In genomic region chr2:73339171-73339678, GRCh38 we compare ENCODE assay signal across 16 cellular contexts. TPM values are rescaled to one million over a fixed set of nuclear protein-coding genes. Genes with fewer than 3 reads are reported as not detected.
DNase-seq lines count a peak whose midpoint lies in the region; ATAC-seq and TF ChIP-seq lines count a peak whose summit lies in the region.
"Had no signal": no experiment of that assay in that cellular context is flagged by ENCODE, and none has a peak within 500 bp of the region (broad histone marks: within the 10 kb centered on the region; RNA-seq: fewer than 3 reads in every experiment).

No MANE protein-coding gene starts in this region.

- no peak overlapping the region for H3K27ac Mint-ChIP-seq in activated T-cell treated with anti-CD3 and anti-CD28 coated beads, Interleukin-2, amount 50 U/mL, for 72 hours
- H3K27ac Mint-ChIP-seq: CD4-positive, alpha-beta T cell; IgD-negative memory B cell had no signal

- H3K27me3 Mint-ChIP-seq in activated T-cell treated with anti-CD3 and anti-CD28 coated beads, Interleukin-2, amount 50 U/mL, for 72 hours (ENCODE audit: low read depth), result no peaks in the 10 kb centered on the region
- H3K27me3 Mint-ChIP-seq: IgD-negative memory B cell had no signal

- H3K4me2 ChIP-seq in Karpas-422 (ENCODE audit: low read depth, low read length, poor library complexity, severe bottlenecking), result peak overlapping the region; percentile 6
- H3K4me2 ChIP-seq in trophoblast cell (ENCODE audit: low read length), result no peak overlapping the region

- H3K9me3 ChIP-seq in Karpas-422 (ENCODE audit: low read length) (no peaks in the 10 kb centered on the region; the same call in 1 of the 2 replicates), trophoblast cell (ENCODE audit: insufficient read depth, low read depth, low read length) (no peaks in the 10 kb centered on the region), upper lobe of right lung (no peaks in the 10 kb centered on the region)

- H3K9ac ChIP-seq in Karpas-422 (ENCODE audit: low read length) (no peak overlapping the region), trophoblast cell (ENCODE audit: low read length) (no peak overlapping the region)

- no peaks in the 10 kb centered on the region for H3K4me1 Mint-ChIP-seq in activated T-cell treated with anti-CD3 and anti-CD28 coated beads, Interleukin-2, amount 50 U/mL, for 72 hours (ENCODE audit: low read depth)

- H4K91ac ChIP-seq in trophoblast cell (ENCODE audit: low read depth, low read length), result no peak overlapping the region

- H2AK5ac ChIP-seq in trophoblast cell (ENCODE audit: low read length), result no peak overlapping the region

- no peak overlapping the region for H2BK12ac ChIP-seq in trophoblast cell (ENCODE audit: low read length)

- intact Hi-C loops in upper lobe of right lung (cut with DNase I), result no loop called here

- H2BK5ac ChIP-seq in trophoblast cell (ENCODE audit: low read depth, low read length, poor library complexity), result no peak overlapping the region

- H3K23ac ChIP-seq in trophoblast cell (ENCODE audit: low read length), result no peak overlapping the region

- H3K14ac ChIP-seq in trophoblast cell (ENCODE audit: low read length), result no peak overlapping the region

- no CpG with 5 or more reads among the region's 3 CpGs for WGBS in trophoblast cell (ENCODE audit: extremely low coverage, insufficient coverage, insufficient read length)

- H4K8ac ChIP-seq in trophoblast cell (ENCODE audit: low read depth, low read length), result no peak overlapping the region

- H3K4me3 Mint-ChIP-seq in activated T-cell treated with anti-CD3 and anti-CD28 coated beads, Interleukin-2, amount 50 U/mL, for 72 hours, result no peak overlapping the region
- H3K4me3 Mint-ChIP-seq: CD4-positive, alpha-beta T cell; IgD-negative memory B cell had no signal

- no peak overlapping the region for H3K18ac ChIP-seq in trophoblast cell (ENCODE audit: low read length)

- H3K9me3 Mint-ChIP-seq in activated T-cell treated with anti-CD3 and anti-CD28 coated beads, Interleukin-2, amount 50 U/mL, for 72 hours, result peaks cover 0 to 2% of the 10 kb centered on the region in 2 donors

- H3K36me3 ChIP-seq in Karpas-422 (ENCODE audit: insufficient read depth, low read length) (no peaks in the 10 kb centered on the region), trophoblast cell (ENCODE audit: control insufficient read depth in 1 of 2, insufficient read depth in 2 of 2, low read length in 2 of 2) (no peaks in the 10 kb centered on the region), upper lobe of right lung (no peaks in the 10 kb centered on the region)

- no peak overlapping the region for H2BK120ac ChIP-seq in trophoblast cell (ENCODE audit: insufficient read depth, low read length, poor library complexity)

- H3K79me1 ChIP-seq in trophoblast cell (ENCODE audit: low read length), result no peaks in the 10 kb centered on the region

- H3K9me2 ChIP-seq in Karpas-422 (replicated peaks; ENCODE audit: insufficient read depth, low read length), result no peaks in the 10 kb centered on the region

- peaks cover 36% of the 10 kb centered on the region for H3K4me1 ChIP-seq in Karpas-422 (ENCODE audit: low read length)
- no peaks in the 10 kb centered on the region for H3K4me1 ChIP-seq in trophoblast cell (ENCODE audit: control insufficient read depth in 1 of 2, insufficient read depth in 2 of 2, low read length in 2 of 2)
- no peaks in the 10 kb centered on the region for H3K4me1 ChIP-seq in upper lobe of right lung

- H4K12ac ChIP-seq in trophoblast cell (ENCODE audit: low read depth, low read length), result no peak overlapping the region

- no peak for TF ChIP-seq CTCF in choroid plexus epithelial cell (conservative IDR thresholded peaks at IDR 0.05; ENCODE audit: low read depth, low read length)
- no peak for TF ChIP-seq CTCF in upper lobe of right lung (IDR thresholded peaks at IDR 0.05)

- H3K27me3 ChIP-seq in Karpas-422 (ENCODE audit: low read length) (no peaks in the 10 kb centered on the region), trophoblast cell (ENCODE audit: insufficient read depth, low read length) (no peaks in the 10 kb centered on the region), upper lobe of right lung (no peaks in the 10 kb centered on the region)

- H2AFZ ChIP-seq in Karpas-422 (ENCODE audit: low read length), result peak overlapping the region; percentile 26
- no peak overlapping the region for H2AFZ ChIP-seq in trophoblast cell (ENCODE audit: insufficient read depth, low read length, poor library complexity)

- no peaks in the 10 kb centered on the region for H3K79me2 ChIP-seq in Karpas-422 (ENCODE audit: low read length)
- no peaks in the 10 kb centered on the region for H3K79me2 ChIP-seq in trophoblast cell (ENCODE audit: control insufficient read depth, insufficient read depth, low read length, poor library complexity)

- DNase-seq in COLO829 (ENCODE audit: low spot score) (peak; percentile 12), Karpas-422 (no peak), NCI-H2227 treated with DMSO at 0.1 percent for 48 hours (lab: John Stamatoyannopoulos, UW) (peak; percentile 81), choroid plexus epithelial cell (ENCODE audit: low read depth) (peak; percentile 2), trophoblast cell (no peak), upper lobe of right lung (no peak)
- no peak for DNase-seq in activated T-cell treated with anti-CD3 and anti-CD28 coated beads, Interleukin-2, amount 50 U/mL, for 72 hours
- DNase-seq: ACHN; CD4-positive, alpha-beta T cell; GOT3; NCI-H1092; NCI-H1930; NCI-H82; SHP77 treated with DMSO at 0.1 percent for 48 hours had no signal

- ATAC-seq in HG03175 (IDR thresholded peaks at IDR 0.05; ENCODE audit: unreplicated experiment) (no peak), upper lobe of right lung (no peak)
- ATAC-seq in activated T-cell treated with anti-CD3 and anti-CD28 coated beads, Interleukin-2, amount 50 U/mL, for 72 hours (replicated peaks in 1 of 2), result no peak

- no peak overlapping the region for H3K4ac ChIP-seq in trophoblast cell (ENCODE audit: low read depth, low read length)

- no peaks in the 10 kb centered on the region for H4K20me1 ChIP-seq in Karpas-422 (ENCODE audit: insufficient read depth, low read depth, low read length)

- H3K4me3 ChIP-seq in Karpas-422 (ENCODE audit: low read length) (no peak overlapping the region), choroid plexus epithelial cell (ENCODE audit: low read depth, low read length) (no peak overlapping the region), trophoblast cell (ENCODE audit: low read depth, low read length) (no peak overlapping the region), upper lobe of right lung (no peak overlapping the region)

- H3K27ac ChIP-seq in Karpas-422 (ENCODE audit: low read length) (no peak overlapping the region), trophoblast cell (ENCODE audit: low read depth, low read length) (no peak overlapping the region), upper lobe of right lung (no peak overlapping the region)

- H3K36me3 Mint-ChIP-seq in activated T-cell treated with anti-CD3 and anti-CD28 coated beads, Interleukin-2, amount 50 U/mL, for 72 hours (ENCODE audit: insufficient read depth in 2 of 2), result peaks cover 0 to 4% of the 10 kb centered on the region in 2 donors

RNA-seq across cellular contexts. Expression of gene EGR4, which starts 45.9 kb away (rescaled TPM):
- total RNA-seq in Karpas-422 (2014; rRNA removed; shearing (Covaris generic); ENCODE audit: low replicate concordance), result 0.14 and 0.75 TPM in 2 replicates
- 0.03 and 0.04 TPM in 2 replicates for polyA plus RNA-seq in trophoblast cell (2013)
- total RNA-seq in activated T-cell treated with anti-CD3 and anti-CD28 coated beads, Interleukin-2, amount 50 U/mL, for 72 hours, result 1 to 10 TPM; 1.6 to 2.1 TPM
- total RNA-seq in upper lobe of right lung, result not detected

RNA-seq across cellular contexts. Expression of gene ALMS1, which starts 46.4 kb away (rescaled TPM):
- total RNA-seq in Karpas-422 (2014; rRNA removed; shearing (Covaris generic); ENCODE audit: low replicate concordance), result 67.3 and 84.7 TPM in 2 replicates
- 4.3 and 5.2 TPM in 2 replicates for polyA plus RNA-seq in trophoblast cell (2013)
- 10 to 100 TPM; 13.0 to 16.5 TPM for total RNA-seq in activated T-cell treated with anti-CD3 and anti-CD28 coated beads, Interleukin-2, amount 50 U/mL, for 72 hours
- total RNA-seq in upper lobe of right lung, result 22.1 TPM

RNA-seq across cellular contexts. Expression of gene FBXO41, which starts 54.9 kb away (rescaled TPM):
- total RNA-seq in Karpas-422 (2014; rRNA removed; shearing (Covaris generic); ENCODE audit: low replicate concordance), result 44.9 and 55.6 TPM in 2 replicates
- polyA plus RNA-seq in trophoblast cell (2013), result 0.60 and 0.71 TPM in 2 replicates
- 10 to 100 TPM; 19.8 to 22.9 TPM for total RNA-seq in activated T-cell treated with anti-CD3 and anti-CD28 coated beads, Interleukin-2, amount 50 U/mL, for 72 hours
- 2.1 TPM for total RNA-seq in upper lobe of right lung

Comparison
In these comparisons a context has a peak if more than half of its experiments do, and no peak if none do; other contexts are left out.
1. DNase-seq: peak in COLO829 (single experiment), NCI-H2227 treated with DMSO at 0.1 percent for 48 hours (single experiment) and choroid plexus epithelial cell (single experiment); none in Karpas-422 (single experiment), trophoblast cell (0 of 2), activated T-cell treated with anti-CD3 and anti-CD28 coated beads, Interleukin-2, amount 50 U/mL, for 72 hours (0 of 2) and upper lobe of right lung (single experiment).